Comparison of ENCODE assay signal across 8 cellular contexts in genomic region chr12:75977952-75978671, GRCh38. TPM values are rescaled to one million over a fixed set of nuclear protein-coding genes. Genes with fewer than 3 reads are reported as not detected.
A peak's percentile ranks its signal among the peaks of the same experiment; 100 is the strongest.
DNase-seq lines count a peak whose midpoint lies in the region; ATAC-seq, FAIRE-seq and TF ChIP-seq lines count a peak whose summit lies in the region.

No MANE protein-coding gene starts in this region.

- TF ChIP-seq CTCF in IMR-90 (conservative IDR thresholded peaks at IDR 0.05; ENCODE audit: low read depth, low read length), result no peak; the same call in 1 of the 2 replicates
- TF ChIP-seq CTCF in brain microvascular endothelial cell (IDR thresholded peaks at IDR 0.05; ENCODE audit: low read depth, low read length, missing control alignments), result no peak
- TF ChIP-seq CTCF in kidney epithelial cell (IDR thresholded peaks at IDR 0.05; ENCODE audit: insufficient read depth, low read length, poor library complexity, severe bottlenecking), result no peak

- TF ChIP-seq RAD21 in IMR-90 (IDR thresholded peaks at IDR 0.05; ENCODE audit: low read length), result peak; percentile 44; the same call in 1 of the 2 replicates

- H4K91ac ChIP-seq in IMR-90 (ENCODE audit: insufficient read depth, low read depth, low read length), result peak overlapping the region; percentile 100

- H3K18ac ChIP-seq in IMR-90 (ENCODE audit: low read depth, low read length), result peak overlapping the region; percentile 100

- H3K14ac ChIP-seq in IMR-90 (replicated peaks; ENCODE audit: low read depth, low read length), result peak overlapping the region; percentile 97

- peak overlapping the region; percentile 99; the same call in 1 of the 2 replicates for H2AK5ac ChIP-seq in IMR-90 (ENCODE audit: low read depth, low read length)

- peak overlapping the region; percentile 99 for H3K23ac ChIP-seq in IMR-90 (ENCODE audit: low read depth, low read length)

- dilution Hi-C loops in IMR-90 (cut with HindIII; ENCODE audit: low sequenced_read_pairs, unreplicated experiment), result no loop called here

- CTCF ChIA-PET in IMR-90 (lab: Yijun Ruan, JAX), result interaction anchor here (0.8 kb wide), 1 partner anchor 53 kb away, joined by 3 read pairs; no protein-coding TSS in a partner anchor

- peak overlapping the region; percentile 5 for H2AK9ac ChIP-seq in IMR-90 (replicated peaks; ENCODE audit: low read depth, low read length, poor library complexity)

- DNase-seq in DMS53 (lab: John Stamatoyannopoulos, UW) (peak; percentile 99), IMR-90 (peak; percentile 100), brain microvascular endothelial cell (peak; percentile 99), kidney epithelial cell (ENCODE audit: low read depth) (peak; percentile 99), NCI-H82 treated with DMSO at 0.1 percent for 48 hours (lab: John Stamatoyannopoulos, UW; ENCODE audit: unreplicated experiment) (no peak)
- peak; percentile 32 to 59 (median 52) for DNase-seq in stimulated activated CD4-positive, alpha-beta T cell treated with anti-CD3 and anti-CD28 coated beads, Interleukin-1b, Interleukin-23, amount 100 ng/mL, for 24 hours (ENCODE audit: low read depth in 4 of 4, low spot score in 1 of 4)

- H3K4me2 ChIP-seq in IMR-90 (ENCODE audit: low read depth, low read length), result peak overlapping the region; percentile 21; the same call in 1 of the 2 replicates

- peak overlapping the region; percentile 99 for H2BK20ac ChIP-seq in IMR-90 (ENCODE audit: low read depth, low read length)

- H3K4ac ChIP-seq in IMR-90 (ENCODE audit: low read depth, low read length), result peak overlapping the region; percentile 98

- peak overlapping the region; percentile 36 for H2AFZ ChIP-seq in IMR-90 (replicated peaks; ENCODE audit: low read length, poor library complexity)

- peak overlapping the region; percentile 99 for H2BK120ac ChIP-seq in IMR-90 (ENCODE audit: low read depth, low read length)

- intact Hi-C loops in IMR-90 (cut with micrococcal nuclease), result loop anchor here (1.0 to 5.0 kb wide), 4 partner anchors 24 to 157 kb away; no protein-coding TSS in a partner anchor

- peak overlapping the region; percentile 99 for H3K56ac ChIP-seq in IMR-90 (ENCODE audit: extremely low read depth, insufficient read depth, low read length)

- H3K4me3 ChIP-seq in IMR-90 (ENCODE audit: insufficient read depth, low read depth, low read length) (no peak overlapping the region), brain microvascular endothelial cell (ENCODE audit: low read depth, low read length) (no peak overlapping the region), kidney epithelial cell (ENCODE audit: low read depth, low read length) (no peak overlapping the region)

- H3K27me3 ChIP-seq in IMR-90 (ENCODE audit: control insufficient read depth, insufficient read depth, low read length), result no peaks in the 10 kb centered on the region
- no peaks in the 10 kb centered on the region for H3K27me3 ChIP-seq in brain microvascular endothelial cell (replicated peaks)
- no peaks in the 10 kb centered on the region for H3K27me3 ChIP-seq in kidney epithelial cell (ENCODE audit: control insufficient read depth, insufficient read depth, low read length)

- in situ Hi-C loops in IMR-90 (cut with MboI; ENCODE audit: low sequenced_read_pairs), result no loop called here
- in situ Hi-C loops in brain microvascular endothelial cell (cut with HindIII; ENCODE audit: low pct_ligation_motif_present, low sequenced_read_pairs), result no loop called here

- H4K8ac ChIP-seq in IMR-90 (ENCODE audit: low read depth in 2 of 2, low read length in 2 of 2), result peak overlapping the region; percentile 96

- no peaks in the 10 kb centered on the region for H3K36me3 ChIP-seq in IMR-90 (ENCODE audit: control insufficient read depth, insufficient read depth, low read length)
- H3K36me3 ChIP-seq in brain microvascular endothelial cell (replicated peaks), result no peaks in the 10 kb centered on the region
- no peaks in the 10 kb centered on the region for H3K36me3 ChIP-seq in kidney epithelial cell (ENCODE audit: control insufficient read depth, insufficient read depth, low read length)

- POLR2A ChIA-PET in IMR-90 (lab: Charles Lee; ENCODE audit: unreplicated experiment), result interaction anchor here (0.5 to 1.3 kb wide), 4 partner anchors 53 to 333 kb away, joined by 3 to 7 read pairs (median 4); partner anchors contain the start of gene PHLDA1

- TF ChIP-seq POLR2A in IMR-90 (IDR thresholded peaks at IDR 0.05; ENCODE audit: low read depth, low read length), result 0 out of 2 replicates have a peak, but pooled peaks have one; percentile 2

- H2BK5ac ChIP-seq in IMR-90 (ENCODE audit: low read depth, low read length, poor library complexity, severe bottlenecking), result peak overlapping the region; percentile 98

- ATAC-seq in GM21717 (IDR thresholded peaks at IDR 0.05; ENCODE audit: unreplicated experiment) (peak; percentile 97), IMR-90 (ENCODE audit: low read depth) (peak; percentile 91)

- BruUV-seq in IMR-90 (replicated peaks; lab: Mats Ljungman, UMichigan), result no TSS peak

- no peaks in the 10 kb centered on the region for H3K9me3 ChIP-seq in IMR-90 (ENCODE audit: control insufficient read depth, insufficient read depth, low read length)

- H3K9ac ChIP-seq in IMR-90 (ENCODE audit: low read depth, low read length), result peak overlapping the region; percentile 58; the same call in 1 of the 2 replicates

- H3K9me1 ChIP-seq in IMR-90 (ENCODE audit: insufficient read depth, low read length), result peaks cover 16% of the 10 kb centered on the region

- WGBS in IMR-90 (ENCODE audit: extremely low coverage in 2 of 2, insufficient read length in 1 of 2), 2 experiments, result 0% methylated on average over 2 of the region's 5 CpGs; no CpG with 5 or more reads in 1 of the 2 experiments

- FAIRE-seq in TTC549 (lab: Jason Lieb, UNC), result peak; percentile 90

- peaks cover 8 to 31% of the 10 kb centered on the region in 2 experiments; a peak in 2 of 4 replicates for H3K79me1 ChIP-seq in IMR-90 (ENCODE audit: low read depth in 1 of 2, low read length in 2 of 2)

- peak overlapping the region; percentile 99 for H4K5ac ChIP-seq in IMR-90 (ENCODE audit: low read depth, low read length)

- peak overlapping the region; percentile 99 for H2BK15ac ChIP-seq in IMR-90 (ENCODE audit: low read depth, low read length)

- H3K27ac ChIP-seq in IMR-90 (ENCODE audit: insufficient read depth, low read length) (peak overlapping the region; percentile 99), brain microvascular endothelial cell (peak overlapping the region; percentile 97)

- peaks cover 20% of the 10 kb centered on the region for H3K4me1 ChIP-seq in IMR-90 (ENCODE audit: control insufficient read depth, insufficient read depth, low read length)

- no peaks in the 10 kb centered on the region for H4K20me1 ChIP-seq in IMR-90 (ENCODE audit: insufficient read depth, low read length)

TF ChIP-seq in IMR-90, 13 proteins besides CTCF, POLR2A, EP300 and RAD21:
- TF ChIP-seq CEBPB (IDR thresholded peaks at IDR 0.05; ENCODE audit: low read depth, low read length) (peak; percentile 92), BHLHE40 (IDR thresholded peaks at IDR 0.05; ENCODE audit: low read depth, low read length) (peak; percentile 81; the same call in 1 of the 2 replicates), ELK1 (IDR thresholded peaks at IDR 0.05; ENCODE audit: borderline replicate concordance, low read depth, low read length) (no peak), MXI1 (IDR thresholded peaks at IDR 0.05; ENCODE audit: borderline replicate concordance, low read depth, low read length) (no peak), RCOR1 (IDR thresholded peaks at IDR 0.05; ENCODE audit: insufficient replicate concordance, low read length) (peak; percentile 33), MAZ (IDR thresholded peaks at IDR 0.05; ENCODE audit: borderline replicate concordance, low read depth, low read length) (peak; percentile 34; the same call in 1 of the 2 replicates), SMC3 (IDR thresholded peaks at IDR 0.05; ENCODE audit: low read depth, low read length) (peak; percentile 43; the same call in 1 of the 2 replicates), CHD1 (IDR thresholded peaks at IDR 0.05; ENCODE audit: low read depth, low read length) (peak; percentile 90; the same call in 1 of the 2 replicates), NFE2L2 (IDR thresholded peaks at IDR 0.05; ENCODE audit: low read depth, low read length) (peak; percentile 70), FOS (IDR thresholded peaks at IDR 0.05; ENCODE audit: low read depth, low read length) (peak; percentile 100), MAFK (IDR thresholded peaks at IDR 0.05; ENCODE audit: low read depth, low read length) (peak; percentile 61)
- TF ChIP-seq, protein P1, sequence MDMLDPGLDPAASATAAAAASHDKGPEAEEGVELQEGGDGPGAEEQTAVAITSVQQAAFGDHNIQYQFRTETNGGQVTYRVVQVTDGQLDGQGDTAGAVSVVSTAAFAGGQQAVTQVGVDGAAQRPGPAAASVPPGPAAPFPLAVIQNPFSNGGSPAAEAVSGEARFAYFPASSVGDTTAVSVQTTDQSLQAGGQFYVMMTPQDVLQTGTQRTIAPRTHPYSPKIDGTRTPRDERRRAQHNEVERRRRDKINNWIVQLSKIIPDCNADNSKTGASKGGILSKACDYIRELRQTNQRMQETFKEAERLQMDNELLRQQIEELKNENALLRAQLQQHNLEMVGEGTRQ (IDR thresholded peaks at IDR 0.05; ENCODE audit: low read depth, low read length), result no peak

RNA-seq across cellular contexts. Expression of gene PHLDA1, which starts 53.5 kb away (rescaled TPM):
- total RNA-seq in IMR-90 (2012; rRNA removed) (27.8 and 47.8 TPM in 2 replicates), kidney epithelial cell (111 and 113 TPM in 2 replicates)
- polyA plus RNA-seq in IMR-90 (2012; rRNA removed), result 28.9 and 32.4 TPM in 2 replicates
- polyA plus RNA-seq in IMR-90 (2012; cell fraction: cytosol; rRNA removed), result 38.1 and 58.3 TPM in 2 replicates
- 63.4 and 81.1 TPM in 2 replicates for polyA plus RNA-seq in IMR-90 (2012; cell fraction: nucleus; rRNA removed; ENCODE audit: low replicate concordance)
